ENCODE assay signal across 35 cellular contexts in genomic region chr11:56151376-56151775, GRCh38. TPM values are rescaled to one million over a fixed set of nuclear protein-coding genes. Genes with fewer than 3 reads are reported as not detected.
"Had no signal": no experiment of that assay in that cellular context is flagged by ENCODE, and none has a peak within 500 bp of the region (broad histone marks: within the 10 kb centered on the region; RNA-seq: fewer than 3 reads in every experiment).

No MANE protein-coding gene starts in this region.

- H3K27ac ChIP-seq: ascending aorta, cardiac muscle cell, VCaP had no signal

- DNase-seq: activated B cell treated with CpG ODN at 0.5 μM for 24 hours; activated CD4-positive, alpha-beta memory T cell treated with anti-CD3 and anti-CD28 coated beads for 36 hours; activated CD4-positive, alpha-beta T cell treated with anti-CD3 and anti-CD28 coated beads for 4 hours; activated CD4-positive, alpha-beta T cell treated with anti-CD3 and anti-CD28 coated beads, Interleukin-2, amount 10 ng/mL, durations not matched to agents 24 days and 14 days; activated CD4-positive, alpha-beta T cell treated with anti-CD3 and anti-CD28 coated beads, Interleukin-2, amount 50 U/mL, for 1 hour; activated CD4-positive, alpha-beta T cell treated with anti-CD3 and anti-CD28 coated beads, Interleukin-2, amount 50 U/mL, for 4 hours; activated CD4-positive, CD25-positive, alpha-beta regulatory T cell treated with anti-CD3 and anti-CD28 coated beads, Interleukin-2, amount 50 U/mL, for 72 hours; activated CD8-positive, alpha-beta memory T cell treated with anti-CD3 and anti-CD28 coated beads, Interleukin-2, amount 50 U/mL, for 4 hours; activated CD8-positive, alpha-beta T cell treated with anti-CD3 and anti-CD28 coated beads for 36 hours; activated effector memory CD4-positive, alpha-beta T cell treated with Interleukin-2 at 50 U/mL for 16 hours; activated gamma-delta T cell; activated naive CD4-positive, alpha-beta T cell treated with anti-CD3 and anti-CD28 coated beads, Interleukin-2, amount 10 ng/mL, durations not matched to agents 7 days and 5 days; activated naive CD4-positive, alpha-beta T cell treated with Interleukin-2 at 50 U/mL for 16 hours; activated naive CD8-positive, alpha-beta T cell treated with anti-CD3 and anti-CD28 coated beads, Interleukin-2, amount 10 ng/mL, durations not matched to agents 7 days and 5 days; activated naive CD8-positive, alpha-beta T cell treated with anti-CD3 and anti-CD28 coated beads, Interleukin-2, amount 50 U/mL, for 24 hours; activated T-cell treated with anti-CD3 and anti-CD28 coated beads for 4 hours; activated T-cell treated with anti-CD3 and anti-CD28 coated beads, Interleukin-2, amount 50 U/mL, for 1 hour; activated T-cell treated with anti-CD3 and anti-CD28 coated beads, Interleukin-2, amount 50 U/mL, for 4 hours; activated T-cell treated with anti-CD3 and anti-CD28 coated beads, Interleukin-2, amount 50 U/mL, for 72 hours; amygdala; anterior cingulate cortex; caudate nucleus; cerebellar nuclear complex; T-helper 2 cell; T-helper 9 cell had no signal

- FAIRE-seq: bronchial epithelial cell, TTC549 had no signal

- H3K36me3 ChIP-seq: ascending aorta, cardiac muscle cell had no signal

- H3K27me3 ChIP-seq: ascending aorta, cardiac muscle cell had no signal

- ATAC-seq: activated CD8-positive, alpha-beta T cell treated with anti-CD3 and anti-CD28 coated beads for 36 hours; activated naive CD8-positive, alpha-beta T cell treated with anti-CD3 and anti-CD28 coated beads, Interleukin-2, amount 50 U/mL, for 24 hours; activated T-cell treated with anti-CD3 and anti-CD28 coated beads, Interleukin-2, amount 50 U/mL, for 4 hours; activated T-cell treated with anti-CD3 and anti-CD28 coated beads, Interleukin-2, amount 50 U/mL, for 72 hours had no signal

- H3K4me1 ChIP-seq: ascending aorta had no signal

- H3K4me3 ChIP-seq: ascending aorta, cardiac muscle cell had no signal

RNA-seq across cellular contexts. Expression of gene OR8K5, which starts 8.7 kb away (rescaled TPM):
- total RNA-seq: activated B cell treated with CpG ODN at 0.5 μM for 24 hours; activated CD4-positive, alpha-beta memory T cell treated with anti-CD3 and anti-CD28 coated beads for 36 hours; activated CD4-positive, alpha-beta T cell treated with anti-CD3 and anti-CD28 coated beads, Interleukin-2, amount 10 ng/mL, durations not matched to agents 24 days and 14 days; activated CD8-positive, alpha-beta memory T cell treated with anti-CD3 and anti-CD28 coated beads for 36 hours; activated CD8-positive, alpha-beta T cell treated with anti-CD3 and anti-CD28 coated beads for 36 hours; activated naive CD8-positive, alpha-beta T cell treated with anti-CD3 and anti-CD28 coated beads, Interleukin-2, amount 10 ng/mL, durations not matched to agents 7 days and 5 days; activated T-cell treated with anti-CD3 and anti-CD28 coated beads, Interleukin-2, amount 50 U/mL, for 4 hours; activated T-cell treated with anti-CD3 and anti-CD28 coated beads, Interleukin-2, amount 50 U/mL, for 72 hours; activated T-helper 1 cell treated with anti-CD3 and anti-CD28 coated beads, Interleukin-12 subunit alpha, Interleukin-12 subunit beta, Interleukin-2, Interleukin-4 antibody, amounts not matched to agents 30 ng/mL and 10 ng/mL and 1 ng/mL, durations not matched to agents 14 hours and 24 hours and 36 hours; activated T-helper 2 cell treated with anti-CD3 and anti-CD28 coated beads, Interferon-gamma antibody, Interleukin-2, Interleukin-4, amounts not matched to agents 10 μg/mL and 5 μg/mL and 100 μg/mL, durations not matched to agents 14 hours and 24 hours and 36 hours; ascending aorta; bronchial epithelial cell; cardiac muscle cell; chondrocyte had no signal
- polyA plus RNA-seq: adipose tissue, cardiac muscle cell had no signal

RNA-seq across cellular contexts. Expression of gene OR8J3, which starts 11.4 kb away (rescaled TPM):
- total RNA-seq: activated B cell treated with CpG ODN at 0.5 μM for 24 hours; activated CD4-positive, alpha-beta memory T cell treated with anti-CD3 and anti-CD28 coated beads for 36 hours; activated CD4-positive, alpha-beta T cell treated with anti-CD3 and anti-CD28 coated beads, Interleukin-2, amount 10 ng/mL, durations not matched to agents 24 days and 14 days; activated CD8-positive, alpha-beta memory T cell treated with anti-CD3 and anti-CD28 coated beads for 36 hours; activated CD8-positive, alpha-beta T cell treated with anti-CD3 and anti-CD28 coated beads for 36 hours; activated naive CD8-positive, alpha-beta T cell treated with anti-CD3 and anti-CD28 coated beads, Interleukin-2, amount 10 ng/mL, durations not matched to agents 7 days and 5 days; activated T-cell treated with anti-CD3 and anti-CD28 coated beads, Interleukin-2, amount 50 U/mL, for 4 hours; activated T-cell treated with anti-CD3 and anti-CD28 coated beads, Interleukin-2, amount 50 U/mL, for 72 hours; activated T-helper 1 cell treated with anti-CD3 and anti-CD28 coated beads, Interleukin-12 subunit alpha, Interleukin-12 subunit beta, Interleukin-2, Interleukin-4 antibody, amounts not matched to agents 30 ng/mL and 10 ng/mL and 1 ng/mL, durations not matched to agents 14 hours and 24 hours and 36 hours; activated T-helper 2 cell treated with anti-CD3 and anti-CD28 coated beads, Interferon-gamma antibody, Interleukin-2, Interleukin-4, amounts not matched to agents 10 μg/mL and 5 μg/mL and 100 μg/mL, durations not matched to agents 14 hours and 24 hours and 36 hours; ascending aorta; bronchial epithelial cell; cardiac muscle cell; chondrocyte had no signal
- polyA plus RNA-seq: adipose tissue, cardiac muscle cell had no signal

RNA-seq across cellular contexts. Expression of gene OR5J2, which starts 25.0 kb away (rescaled TPM):
- total RNA-seq: activated B cell treated with CpG ODN at 0.5 μM for 24 hours; activated CD4-positive, alpha-beta memory T cell treated with anti-CD3 and anti-CD28 coated beads for 36 hours; activated CD4-positive, alpha-beta T cell treated with anti-CD3 and anti-CD28 coated beads, Interleukin-2, amount 10 ng/mL, durations not matched to agents 24 days and 14 days; activated CD8-positive, alpha-beta memory T cell treated with anti-CD3 and anti-CD28 coated beads for 36 hours; activated CD8-positive, alpha-beta T cell treated with anti-CD3 and anti-CD28 coated beads for 36 hours; activated naive CD8-positive, alpha-beta T cell treated with anti-CD3 and anti-CD28 coated beads, Interleukin-2, amount 10 ng/mL, durations not matched to agents 7 days and 5 days; activated T-cell treated with anti-CD3 and anti-CD28 coated beads, Interleukin-2, amount 50 U/mL, for 4 hours; activated T-cell treated with anti-CD3 and anti-CD28 coated beads, Interleukin-2, amount 50 U/mL, for 72 hours; activated T-helper 1 cell treated with anti-CD3 and anti-CD28 coated beads, Interleukin-12 subunit alpha, Interleukin-12 subunit beta, Interleukin-2, Interleukin-4 antibody, amounts not matched to agents 30 ng/mL and 10 ng/mL and 1 ng/mL, durations not matched to agents 14 hours and 24 hours and 36 hours; activated T-helper 2 cell treated with anti-CD3 and anti-CD28 coated beads, Interferon-gamma antibody, Interleukin-2, Interleukin-4, amounts not matched to agents 10 μg/mL and 5 μg/mL and 100 μg/mL, durations not matched to agents 14 hours and 24 hours and 36 hours; ascending aorta; bronchial epithelial cell; cardiac muscle cell; chondrocyte had no signal
- polyA plus RNA-seq: adipose tissue, cardiac muscle cell had no signal

RNA-seq across cellular contexts. Expression of gene OR8H3, which starts 29.2 kb away (rescaled TPM):
- total RNA-seq: activated B cell treated with CpG ODN at 0.5 μM for 24 hours; activated CD4-positive, alpha-beta memory T cell treated with anti-CD3 and anti-CD28 coated beads for 36 hours; activated CD4-positive, alpha-beta T cell treated with anti-CD3 and anti-CD28 coated beads, Interleukin-2, amount 10 ng/mL, durations not matched to agents 24 days and 14 days; activated CD8-positive, alpha-beta memory T cell treated with anti-CD3 and anti-CD28 coated beads for 36 hours; activated CD8-positive, alpha-beta T cell treated with anti-CD3 and anti-CD28 coated beads for 36 hours; activated naive CD8-positive, alpha-beta T cell treated with anti-CD3 and anti-CD28 coated beads, Interleukin-2, amount 10 ng/mL, durations not matched to agents 7 days and 5 days; activated T-cell treated with anti-CD3 and anti-CD28 coated beads, Interleukin-2, amount 50 U/mL, for 4 hours; activated T-cell treated with anti-CD3 and anti-CD28 coated beads, Interleukin-2, amount 50 U/mL, for 72 hours; activated T-helper 1 cell treated with anti-CD3 and anti-CD28 coated beads, Interleukin-12 subunit alpha, Interleukin-12 subunit beta, Interleukin-2, Interleukin-4 antibody, amounts not matched to agents 30 ng/mL and 10 ng/mL and 1 ng/mL, durations not matched to agents 14 hours and 24 hours and 36 hours; activated T-helper 2 cell treated with anti-CD3 and anti-CD28 coated beads, Interferon-gamma antibody, Interleukin-2, Interleukin-4, amounts not matched to agents 10 μg/mL and 5 μg/mL and 100 μg/mL, durations not matched to agents 14 hours and 24 hours and 36 hours; ascending aorta; bronchial epithelial cell; cardiac muscle cell; chondrocyte had no signal
- polyA plus RNA-seq: adipose tissue, cardiac muscle cell had no signal

RNA-seq across cellular contexts. Expression of gene OR8H2, which starts 47.9 kb away (rescaled TPM):
- total RNA-seq: activated B cell treated with CpG ODN at 0.5 μM for 24 hours; activated CD4-positive, alpha-beta memory T cell treated with anti-CD3 and anti-CD28 coated beads for 36 hours; activated CD4-positive, alpha-beta T cell treated with anti-CD3 and anti-CD28 coated beads, Interleukin-2, amount 10 ng/mL, durations not matched to agents 24 days and 14 days; activated CD8-positive, alpha-beta memory T cell treated with anti-CD3 and anti-CD28 coated beads for 36 hours; activated CD8-positive, alpha-beta T cell treated with anti-CD3 and anti-CD28 coated beads for 36 hours; activated naive CD8-positive, alpha-beta T cell treated with anti-CD3 and anti-CD28 coated beads, Interleukin-2, amount 10 ng/mL, durations not matched to agents 7 days and 5 days; activated T-cell treated with anti-CD3 and anti-CD28 coated beads, Interleukin-2, amount 50 U/mL, for 4 hours; activated T-cell treated with anti-CD3 and anti-CD28 coated beads, Interleukin-2, amount 50 U/mL, for 72 hours; activated T-helper 1 cell treated with anti-CD3 and anti-CD28 coated beads, Interleukin-12 subunit alpha, Interleukin-12 subunit beta, Interleukin-2, Interleukin-4 antibody, amounts not matched to agents 30 ng/mL and 10 ng/mL and 1 ng/mL, durations not matched to agents 14 hours and 24 hours and 36 hours; activated T-helper 2 cell treated with anti-CD3 and anti-CD28 coated beads, Interferon-gamma antibody, Interleukin-2, Interleukin-4, amounts not matched to agents 10 μg/mL and 5 μg/mL and 100 μg/mL, durations not matched to agents 14 hours and 24 hours and 36 hours; ascending aorta; bronchial epithelial cell; cardiac muscle cell; chondrocyte had no signal
- polyA plus RNA-seq: adipose tissue, cardiac muscle cell had no signal
